ENCODE assay signal across 1 cellular context in genomic region chr6:158165919-158166416, GRCh38.
TF ChIP-seq lines count a peak whose summit lies in the region.

No MANE protein-coding gene starts in this region.

TF ChIP-seq in HepG2, 621 proteins besides CTCF, POLR2A, EP300 and RAD21:
- peak; percentile 12; the same call in 1 of the 2 replicates for TF ChIP-seq CEBPB (IDR thresholded peaks at IDR 0.05; ENCODE audit: borderline replicate concordance, low read depth, low read length)
- no peak for TF ChIP-seq HHEX (CRISPR knock-in tag; IDR thresholded peaks at IDR 0.05)
- no peak for TF ChIP-seq SOX13 (IDR thresholded peaks at IDR 0.05)
- TF ChIP-seq SOX13 (CRISPR knock-in tag; conservative IDR thresholded peaks at IDR 0.05 in 1 of 2, IDR thresholded peaks at IDR 0.05 in 1 of 2), result peak in 1 of 2 experiments; percentile 49; a peak in 1 of 4 replicates
- no peak for TF ChIP-seq ZNF670 (CRISPR knock-in tag; IDR thresholded peaks at IDR 0.05; ENCODE audit: borderline replicate concordance)
